ENCODE assay signal across 1 cellular context in the genomic region with DNA sequence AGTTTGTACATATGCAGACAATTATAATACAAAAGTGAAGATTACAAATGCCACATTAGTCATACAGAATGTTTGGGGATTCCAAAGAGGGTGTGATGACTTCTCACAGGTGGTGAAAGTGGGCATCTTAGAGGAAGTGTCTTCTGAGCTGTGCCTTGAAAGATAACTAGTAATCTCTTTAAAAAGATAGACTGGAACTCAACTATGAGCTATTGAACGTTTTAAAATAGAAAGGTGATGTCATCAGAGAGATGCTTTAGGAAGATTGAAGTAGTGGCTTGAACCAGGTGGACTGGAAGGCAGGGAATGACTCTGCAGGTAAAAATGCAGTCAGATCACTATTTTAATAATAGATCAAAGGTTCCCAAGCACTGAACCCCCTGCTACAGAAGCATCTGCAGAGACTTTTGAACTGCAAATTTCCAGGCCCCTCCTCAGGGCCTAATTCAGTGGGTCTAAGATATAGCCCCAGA.
TF ChIP-seq lines count a peak whose summit lies in the region.

No MANE protein-coding gene starts in this region.

TF ChIP-seq in SK-N-SH treated with all-trans-retinoic acid at 6 μM for 48 hours, 23 proteins besides CTCF, POLR2A, EP300 and RAD21 (continued from another document):
- no peak for TF ChIP-seq TOX (CRISPR knock-in tag; IDR thresholded peaks at IDR 0.05; ENCODE audit: borderline replicate concordance)
